Comparison of ENCODE assay signal across 1 cellular context in the genomic region with DNA sequence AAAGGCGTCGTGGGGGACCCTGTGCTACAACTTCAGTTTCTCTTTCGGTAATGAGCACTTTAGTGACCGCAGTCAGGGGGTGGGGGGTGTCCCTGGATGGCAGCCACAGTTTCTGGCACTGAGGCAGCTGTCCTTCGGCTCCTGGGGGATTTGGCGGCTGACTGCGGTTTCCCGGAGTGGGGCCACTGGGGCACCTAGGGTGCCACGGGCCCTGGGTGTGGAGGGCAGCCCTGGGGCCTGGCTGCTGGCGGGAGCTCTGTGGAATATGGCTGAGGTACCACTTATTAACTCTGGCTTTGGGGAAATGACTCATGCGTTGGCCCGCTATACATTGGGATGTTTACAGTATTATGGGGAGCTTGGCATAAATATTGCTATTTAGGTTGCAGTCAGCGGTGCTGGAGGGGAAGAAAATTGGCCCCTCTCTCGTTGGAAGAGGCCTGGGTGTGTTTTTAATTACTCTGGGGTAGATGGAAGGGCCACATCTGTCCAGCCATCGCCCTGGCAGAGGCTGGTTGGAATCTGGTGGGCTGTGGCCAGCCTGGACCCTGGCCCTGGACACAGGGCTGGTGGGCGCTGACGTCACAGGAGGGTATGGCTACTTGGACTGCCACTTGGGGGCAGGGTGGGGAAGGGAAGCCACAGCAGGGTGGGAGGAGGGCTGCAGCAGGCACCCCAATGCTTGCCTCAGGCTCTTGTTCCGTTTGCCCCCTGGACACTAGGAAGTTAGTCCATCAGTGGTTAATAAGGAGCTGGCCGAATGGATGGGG.
TF ChIP-seq lines count a peak whose summit lies in the region.

No MANE protein-coding gene starts in this region.

TF ChIP-seq in endothelial cell of umbilical vein, 7 proteins besides CTCF, POLR2A, EP300 and RAD21 (continued from another document):
- TF ChIP-seq, protein P1, sequence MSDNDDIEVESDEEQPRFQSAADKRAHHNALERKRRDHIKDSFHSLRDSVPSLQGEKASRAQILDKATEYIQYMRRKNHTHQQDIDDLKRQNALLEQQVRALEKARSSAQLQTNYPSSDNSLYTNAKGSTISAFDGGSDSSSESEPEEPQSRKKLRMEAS (IDR thresholded peaks at IDR 0.05; ENCODE audit: insufficient read depth, insufficient read length), result no peak
